In the genomic region with DNA sequence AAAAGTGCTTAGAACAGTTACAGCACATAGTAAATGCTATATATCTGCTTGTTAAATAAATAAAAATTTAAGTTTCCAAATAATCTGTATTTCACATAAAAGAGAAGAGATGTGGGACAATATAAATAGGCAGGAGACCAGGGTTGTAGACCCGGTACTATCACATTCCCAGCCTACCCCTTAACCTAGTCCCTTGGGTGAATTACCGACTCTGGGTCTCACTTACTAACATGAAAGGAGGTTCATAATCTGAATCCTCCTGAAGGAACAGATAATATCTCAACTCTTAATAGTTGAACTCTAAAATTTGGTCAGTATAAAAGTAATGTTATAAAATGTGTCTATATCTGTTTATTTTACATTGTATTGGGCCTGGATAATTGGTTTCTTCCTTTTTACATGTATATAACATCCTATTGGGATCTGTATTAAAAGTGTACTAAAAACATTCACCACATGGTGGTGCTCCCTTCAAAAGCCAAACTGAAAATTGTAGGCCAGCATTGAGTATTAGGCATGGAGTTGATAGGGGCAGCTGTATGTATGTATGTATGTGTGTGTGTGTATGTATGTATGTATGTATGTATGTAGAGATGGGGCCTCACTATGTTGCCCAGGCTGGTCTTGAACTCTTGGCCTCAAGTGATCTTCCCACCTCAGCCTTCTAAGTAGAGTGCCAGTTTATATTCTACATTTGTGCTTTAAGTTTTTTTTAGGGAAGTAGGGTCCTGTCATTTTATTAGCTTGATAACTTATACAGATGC, we compare ENCODE assay signal across 8 cellular contexts.
DNase-seq lines count a peak whose midpoint lies in the region; ATAC-seq, FAIRE-seq and TF ChIP-seq lines count a peak whose summit lies in the region.

No MANE protein-coding gene starts in this region.

- H3K4me3 ChIP-seq in bronchial epithelial cell (ENCODE audit: low read depth, low read length) (no peak overlapping the region), tibial artery (no peak overlapping the region)

- peaks cover 0 to 15% (median 11%) of the 10 kb centered on the region in 4 donors for H3K4me1 ChIP-seq in tibial artery

- FAIRE-seq in bronchial epithelial cell (lab: Jason Lieb, UNC) = no peak

- intact Hi-C loops in tibial artery (cut with DNase I; ENCODE audit: low total_unique reads) = loop anchor here (2.0 kb wide), 1 partner anchor 90 kb away; no protein-coding TSS in a partner anchor

- H3K27me3 ChIP-seq in bronchial epithelial cell (ENCODE audit: control insufficient read depth, insufficient read depth, low read length) = no peaks in the 10 kb centered on the region
- no peaks in the 10 kb centered on the region for H3K27me3 ChIP-seq in tibial artery

- peak; percentile 75 for DNase-seq in DMS53 (lab: John Stamatoyannopoulos, UW)
- peak; percentile 68 for DNase-seq in HS-27A (ENCODE audit: low read depth)
- DNase-seq in NOMO-1 treated with dmso at 0.1 percent for 144 hours (lab: John Stamatoyannopoulos, UW; ENCODE audit: unreplicated experiment) = peak; percentile 21
- DNase-seq in bronchial epithelial cell (ENCODE audit: low read depth) = peak; percentile 69
- DNase-seq in kidney glomerular epithelial cell (lab: John Stamatoyannopoulos, UW) = peak; percentile 50
- DNase-seq in tibial artery = no peak

- H3K9me3 ChIP-seq in tibial artery = no peaks in the 10 kb centered on the region

- peak; percentile 35 for TF ChIP-seq CTCF in bronchial epithelial cell (IDR thresholded peaks at IDR 0.05; ENCODE audit: insufficient read depth, low read length, severe bottlenecking)
- TF ChIP-seq CTCF in tibial artery (IDR thresholded peaks at IDR 0.05) = peak; percentile 68 to 84

- ATAC-seq in GM19397 (IDR thresholded peaks at IDR 0.05; ENCODE audit: unreplicated experiment) = no peak
- no peak for ATAC-seq in HG02970 (IDR thresholded peaks at IDR 0.05; ENCODE audit: low FRiP score, unreplicated experiment)

- H3K36me3 ChIP-seq in bronchial epithelial cell (ENCODE audit: control insufficient read depth, insufficient read depth, low read length) (no peaks in the 10 kb centered on the region), tibial artery (no peaks in the 10 kb centered on the region)

- no peak overlapping the region for H3K27ac ChIP-seq in tibial artery

Comparison
In these comparisons a context has a peak if more than half of its experiments do, and no peak if none do; other contexts are left out.
1. DNase-seq: peak in DMS53 (single experiment), HS-27A (single experiment), NOMO-1 treated with dmso at 0.1 percent for 144 hours (single experiment), bronchial epithelial cell (single experiment) and kidney glomerular epithelial cell (single experiment); none in tibial artery (0 of 2).